Comparison of ENCODE assay signal across 8 cellular contexts in the genomic region with DNA sequence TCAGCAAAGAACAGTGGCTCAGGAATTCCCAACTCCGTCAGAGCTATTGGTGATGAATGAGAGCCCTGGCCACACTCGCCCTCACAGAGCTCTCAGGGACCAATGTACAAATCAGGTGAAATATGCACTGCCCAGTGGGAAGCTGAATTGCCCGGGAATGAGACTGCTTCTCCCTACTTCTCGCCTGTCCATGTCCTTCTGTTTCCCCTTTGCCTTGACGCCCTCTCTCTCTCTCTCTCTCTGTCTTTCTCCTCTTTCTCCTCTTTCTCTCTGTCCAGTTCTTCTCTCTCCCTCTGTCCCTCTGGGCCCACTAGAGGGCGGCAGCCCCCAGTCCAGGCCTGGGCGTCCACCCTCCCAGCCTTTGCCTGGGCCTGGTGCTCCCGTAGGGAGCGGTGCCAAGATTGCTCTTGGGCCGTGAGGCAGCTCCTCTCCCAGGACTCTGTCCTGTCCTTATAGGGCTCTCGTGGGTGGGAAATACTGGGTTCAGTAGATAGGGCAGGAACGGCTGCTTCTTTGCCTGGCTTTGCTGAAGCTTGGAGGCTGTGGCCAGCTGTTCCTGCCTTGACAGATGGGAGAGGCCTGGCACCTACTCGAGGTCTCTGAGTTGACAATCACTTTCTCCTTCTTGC. TPM values are rescaled to one million over a fixed set of nuclear protein-coding genes. Genes with fewer than 3 reads are reported as not detected.
DNase-seq lines count a peak whose midpoint lies in the region; ATAC-seq and TF ChIP-seq lines count a peak whose summit lies in the region.

No MANE protein-coding gene starts in this region.

- H3K9me3 ChIP-seq in CD4-positive, alpha-beta T cell (ENCODE audit: control insufficient read depth, low read length) = no peaks in the 10 kb centered on the region

- no peaks in the 10 kb centered on the region for H3K4me1 Mint-ChIP-seq in CD14-positive monocyte
- peaks cover 0 to 6% of the 10 kb centered on the region in 2 donors for H3K4me1 Mint-ChIP-seq in natural killer cell treated with Interleukin-12 subunit alpha and Interleukin-12 subunit beta and Interleukin-15 and Interleukin-18, amount 100 ng/mL, for 72 hours (ENCODE audit: low read depth in 2 of 2)
- no peaks in the 10 kb centered on the region for H3K4me1 Mint-ChIP-seq in CD4-positive, alpha-beta T cell (ENCODE audit: low read depth)

- TF ChIP-seq CTCF in CD14-positive monocyte (IDR thresholded peaks at IDR 0.05) = peak; percentile 52
- TF ChIP-seq CTCF in fibroblast of pulmonary artery (IDR thresholded peaks at IDR 0.05; ENCODE audit: low read length, missing control alignments) = peak; percentile 96
- TF ChIP-seq CTCF in CD4-positive, alpha-beta T cell (IDR thresholded peaks at IDR 0.05) = no peak

- H3K4me3 ChIP-seq in fibroblast of pulmonary artery (replicated peaks; ENCODE audit: low read depth, low read length) = no peak overlapping the region

- in situ Hi-C loops in SK-MEL-5 (cut with HindIII; ENCODE audit: low pct_unique_long_range_greater_than_20kb, low sequenced_read_pairs) = no loop called here

- no peak overlapping the region for H3K4me3 Mint-ChIP-seq in CD14-positive monocyte
- no peak overlapping the region for H3K4me3 Mint-ChIP-seq in natural killer cell treated with Interleukin-12 subunit alpha and Interleukin-12 subunit beta and Interleukin-15 and Interleukin-18, amount 100 ng/mL, for 72 hours
- no peak overlapping the region for H3K4me3 Mint-ChIP-seq in CD4-positive, alpha-beta T cell

- no peaks in the 10 kb centered on the region for H3K36me3 Mint-ChIP-seq in CD14-positive monocyte
- no peaks in the 10 kb centered on the region for H3K36me3 Mint-ChIP-seq in natural killer cell treated with Interleukin-12 subunit alpha and Interleukin-12 subunit beta and Interleukin-15 and Interleukin-18, amount 100 ng/mL, for 72 hours
- H3K36me3 Mint-ChIP-seq in CD4-positive, alpha-beta T cell (ENCODE audit: low read depth) = no peaks in the 10 kb centered on the region

- no peak for DNase-seq in CD14-positive monocyte (ENCODE audit: low spot score)
- peak; percentile 66 for DNase-seq in HPDE6-E6E7 (ENCODE audit: extremely low spot score)
- peak; percentile 90 for DNase-seq in SK-MEL-5 (ENCODE audit: low read depth, low spot score)
- DNase-seq in fibroblast of pulmonary artery (ENCODE audit: low read depth) = peak; percentile 89
- DNase-seq in natural killer cell treated with Interleukin-12 subunit alpha and Interleukin-12 subunit beta and Interleukin-15 and Interleukin-18, amount 100 ng/mL, for 72 hours (ENCODE audit: low spot score) = no peak
- no peak for DNase-seq in CD4-positive, alpha-beta T cell
- no peak for DNase-seq in activated effector memory CD4-positive, alpha-beta T cell treated with Interleukin-2 at 50 U/mL for 16 hours

- H3K9me3 Mint-ChIP-seq in CD14-positive monocyte = peaks cover 0 to 2% (median 0%) of the 10 kb centered on the region in 7 donors
- no peaks in the 10 kb centered on the region for H3K9me3 Mint-ChIP-seq in natural killer cell treated with Interleukin-12 subunit alpha and Interleukin-12 subunit beta and Interleukin-15 and Interleukin-18, amount 100 ng/mL, for 72 hours
- no peaks in the 10 kb centered on the region for H3K9me3 Mint-ChIP-seq in CD4-positive, alpha-beta T cell

- peak overlapping the region in 2 of 7 donors; percentile 24 to 60 for H3K27ac Mint-ChIP-seq in CD14-positive monocyte
- H3K27ac Mint-ChIP-seq in natural killer cell treated with Interleukin-12 subunit alpha and Interleukin-12 subunit beta and Interleukin-15 and Interleukin-18, amount 100 ng/mL, for 72 hours = no peak overlapping the region
- H3K27ac Mint-ChIP-seq in CD4-positive, alpha-beta T cell = no peak overlapping the region

- intact Hi-C loops in CD14-positive monocyte (cut with micrococcal nuclease) = no loop called here
- intact Hi-C loops in CD4-positive, alpha-beta T cell (cut with DNase I, micrococcal nuclease) = no loop called here

- H3K27ac ChIP-seq in CD4-positive, alpha-beta T cell (ENCODE audit: low read depth, low read length) = no peak overlapping the region

- peak; percentile 64 to 66 for ATAC-seq in natural killer cell treated with Interleukin-12 subunit alpha and Interleukin-12 subunit beta and Interleukin-15 and Interleukin-18, amount 100 ng/mL, for 72 hours
- no peak for ATAC-seq in CD4-positive, alpha-beta T cell (ENCODE audit: poor library complexity)
- no peak for ATAC-seq in HG03442 (IDR thresholded peaks at IDR 0.05; ENCODE audit: unreplicated experiment)

- CTCF ChIA-PET in CD4-positive, alpha-beta T cell (lab: Charles Lee) = interaction anchor here (0.7 kb wide), 1 partner anchor 24 kb away, joined by 3 read pairs; no protein-coding TSS in a partner anchor

- no peaks in the 10 kb centered on the region for H3K27me3 ChIP-seq in CD4-positive, alpha-beta T cell (ENCODE audit: control insufficient read depth, insufficient read depth, low read length)

- POLR2A ChIA-PET in CD4-positive, alpha-beta T cell (lab: Charles Lee) = no interaction called here

- peaks cover 0 to 4% (median 3%) of the 10 kb centered on the region in 3 donors for H3K27me3 Mint-ChIP-seq in CD14-positive monocyte (ENCODE audit: low read depth in 3 of 3)
- peaks cover 8 to 13% of the 10 kb centered on the region in 2 donors for H3K27me3 Mint-ChIP-seq in natural killer cell treated with Interleukin-12 subunit alpha and Interleukin-12 subunit beta and Interleukin-15 and Interleukin-18, amount 100 ng/mL, for 72 hours
- H3K27me3 Mint-ChIP-seq in CD4-positive, alpha-beta T cell = no peaks in the 10 kb centered on the region

RNA-seq across cellular contexts. Expression of a gene that starts 28.4 kb away (rescaled TPM):
- polyA plus RNA-seq in CD14-positive monocyte = 1 to 10 TPM; 7.2 to 8.3 TPM
- 36.1 and 43.4 TPM in 2 replicates for total RNA-seq in SK-MEL-5 (2014; rRNA removed; shearing (Covaris generic))
- polyA plus RNA-seq in SK-MEL-5 (2015; cell fraction: cytosol; rRNA removed) = 49.1 and 67.2 TPM in 2 replicates
- 55.7 and 60.2 TPM in 2 replicates for polyA plus RNA-seq in SK-MEL-5 (2015; cell fraction: nucleus; rRNA removed)
- 100 to 1,000 TPM; 107 to 144 TPM for total RNA-seq in natural killer cell treated with Interleukin-12 subunit alpha and Interleukin-12 subunit beta and Interleukin-15 and Interleukin-18, amount 100 ng/mL, for 72 hours
- total RNA-seq in CD4-positive, alpha-beta T cell = 10 to 100 TPM; 94.9 to 95.4 TPM

Comparison
In these comparisons a context has a peak if more than half of its experiments do, and no peak if none do; other contexts are left out.
1. DNase-seq: peak in HPDE6-E6E7 (single experiment), SK-MEL-5 (single experiment) and fibroblast of pulmonary artery (single experiment); none in CD14-positive monocyte (single experiment), natural killer cell treated with Interleukin-12 subunit alpha and Interleukin-12 subunit beta and Interleukin-15 and Interleukin-18, amount 100 ng/mL, for 72 hours (single experiment), CD4-positive, alpha-beta T cell (0 of 10) and activated effector memory CD4-positive, alpha-beta T cell treated with Interleukin-2 at 50 U/mL for 16 hours (single experiment).
2. ATAC-seq: peak in natural killer cell treated with Interleukin-12 subunit alpha and Interleukin-12 subunit beta and Interleukin-15 and Interleukin-18, amount 100 ng/mL, for 72 hours (2 of 2); none in CD4-positive, alpha-beta T cell (single experiment) and HG03442 (single experiment).